ENCODE assay signal across 9 cellular contexts in the genomic region with DNA sequence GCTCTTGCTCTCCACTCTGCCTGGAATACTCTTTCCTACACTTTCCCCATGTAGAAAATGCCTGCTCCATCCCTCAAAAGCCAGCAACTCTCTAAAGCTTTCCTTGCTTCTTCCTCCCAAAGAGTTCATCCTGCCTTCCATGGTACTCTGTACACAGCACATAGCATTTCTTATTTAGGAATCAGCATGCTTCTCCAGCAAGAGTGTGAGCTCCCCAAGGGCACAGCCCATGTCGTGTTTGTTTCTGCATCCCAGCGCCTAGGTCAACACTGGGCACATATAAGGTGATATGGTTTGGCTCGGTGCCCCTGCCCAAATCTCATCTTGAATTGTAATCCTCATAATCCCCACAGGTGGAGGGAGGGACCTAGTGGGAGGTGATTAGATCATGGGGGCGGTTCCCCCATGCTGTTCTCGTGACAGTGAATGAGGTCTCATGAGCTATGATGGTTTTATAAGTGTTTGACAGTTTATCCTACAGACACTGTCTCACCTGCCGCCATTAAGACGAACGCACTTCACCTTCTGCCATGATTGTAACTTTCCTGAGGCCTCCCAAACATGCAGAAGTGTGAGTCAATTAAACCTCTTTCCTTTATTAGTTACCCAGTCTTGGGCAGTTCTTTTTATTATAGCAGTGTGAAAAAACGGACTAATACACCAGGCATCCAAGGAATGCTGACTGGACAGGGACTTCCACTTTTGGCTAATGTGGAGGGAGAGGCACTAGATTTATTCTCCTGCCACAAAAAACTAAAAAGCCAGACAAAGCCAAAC. TPM values are rescaled to one million over a fixed set of nuclear protein-coding genes. Genes with fewer than 3 reads are reported as not detected.
DNase-seq lines count a peak whose midpoint lies in the region; ATAC-seq and TF ChIP-seq lines count a peak whose summit lies in the region.
"Had no signal": no experiment of that assay in that cellular context is flagged by ENCODE, and none has a peak within 500 bp of the region (broad histone marks: within the 10 kb centered on the region; RNA-seq: fewer than 3 reads in every experiment).

No MANE protein-coding gene starts in this region.

- DNase-seq in AG08396 (ENCODE audit: low spot score) (peak; percentile 77), RWPE1 (ENCODE audit: low spot score) (peak; percentile 73), fibroblast of gingiva (ENCODE audit: low read depth) (peak; percentile 56), omental fat pad (ENCODE audit: low spot score) (no peak), H4 (ENCODE audit: low spot score) (no peak)
- DNase-seq: Kasumi-1 had no signal

- no peak for TF ChIP-seq CTCF in RWPE1 (conservative IDR thresholded peaks at IDR 0.05; ENCODE audit: low read depth)
- no peak for TF ChIP-seq CTCF in omental fat pad (IDR thresholded peaks at IDR 0.05)

- POLR2A ChIA-PET in RWPE1 (lab: Yijun Ruan, JAX; ENCODE audit: low non-redundant PET) = no interaction called here

- H3K27ac ChIP-seq in RWPE1 = peak overlapping the region; percentile 82

- CTCF ChIA-PET in RWPE1 (lab: Yijun Ruan, JAX) = interaction anchor here (1.4 kb wide), 1 partner anchor 24 kb away, joined by 4 read pairs; no protein-coding TSS in a partner anchor

- ATAC-seq in omental fat pad (ENCODE audit: low FRiP score) (peak; percentile 93), HG03354 (IDR thresholded peaks at IDR 0.05; ENCODE audit: poor library complexity, severe bottlenecking, unreplicated experiment) (no peak), GM19397 (IDR thresholded peaks at IDR 0.05; ENCODE audit: unreplicated experiment) (no peak), GM21786 (IDR thresholded peaks at IDR 0.05; ENCODE audit: unreplicated experiment) (no peak)

RNA-seq across cellular contexts. Expression of gene VPS37C, which starts 8.2 kb away (rescaled TPM):
- total RNA-seq in omental fat pad = 10 to 100 TPM in 3 of 4 donors, 1 to 10 TPM in 1; 9.3 to 17.5 (median 12.6) TPM
- 4.6 and 9.4 TPM in 2 replicates for total RNA-seq in H4 (2014; rRNA removed; shearing (Covaris generic))

RNA-seq across cellular contexts. Expression of gene PGA3, which starts 50.3 kb away (rescaled TPM):
- total RNA-seq in omental fat pad = 10 to 100 TPM in 2 of 4 donors, 1 to 10 TPM in 2; 2.5 to 96.7 (median 7.6) TPM
- total RNA-seq in H4 (2014; rRNA removed; shearing (Covaris generic)) = not detected in 2 replicates

RNA-seq across cellular contexts. Expression of gene CD5, which starts 50.7 kb away (rescaled TPM):
- total RNA-seq in omental fat pad = 1 to 10 TPM in 3 of 4 donors, under 1 TPM in 1; 0.37 to 5.4 (median 2.0) TPM
- not detected in 2 replicates for total RNA-seq in H4 (2014; rRNA removed; shearing (Covaris generic))

Comparison
In these comparisons a context has a peak if more than half of its experiments do, and no peak if none do; other contexts are left out.
1. DNase-seq: peak in AG08396 (single experiment), RWPE1 (single experiment) and fibroblast of gingiva (single experiment); none in omental fat pad (single experiment) and H4 (single experiment).